ENCODE assay signal across 8 cellular contexts in genomic region chr3:53881691-53882593, GRCh38. TPM values are rescaled to one million over a fixed set of nuclear protein-coding genes. Genes with fewer than 3 reads are reported as not detected.
DNase-seq lines count a peak whose midpoint lies in the region; ATAC-seq and TF ChIP-seq lines count a peak whose summit lies in the region.

A gene with protein sequence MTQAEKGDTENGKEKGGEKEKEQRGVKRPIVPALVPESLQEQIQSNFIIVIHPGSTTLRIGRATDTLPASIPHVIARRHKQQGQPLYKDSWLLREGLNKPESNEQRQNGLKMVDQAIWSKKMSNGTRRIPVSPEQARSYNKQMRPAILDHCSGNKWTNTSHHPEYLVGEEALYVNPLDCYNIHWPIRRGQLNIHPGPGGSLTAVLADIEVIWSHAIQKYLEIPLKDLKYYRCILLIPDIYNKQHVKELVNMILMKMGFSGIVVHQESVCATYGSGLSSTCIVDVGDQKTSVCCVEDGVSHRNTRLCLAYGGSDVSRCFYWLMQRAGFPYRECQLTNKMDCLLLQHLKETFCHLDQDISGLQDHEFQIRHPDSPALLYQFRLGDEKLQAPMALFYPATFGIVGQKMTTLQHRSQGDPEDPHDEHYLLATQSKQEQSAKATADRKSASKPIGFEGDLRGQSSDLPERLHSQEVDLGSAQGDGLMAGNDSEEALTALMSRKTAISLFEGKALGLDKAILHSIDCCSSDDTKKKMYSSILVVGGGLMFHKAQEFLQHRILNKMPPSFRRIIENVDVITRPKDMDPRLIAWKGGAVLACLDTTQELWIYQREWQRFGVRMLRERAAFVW (minus strand): TSS chr3:53882152. CDS start chr3:53882101, 51 bp downstream.

- H3K4me1 ChIP-seq in upper lobe of left lung = peaks cover 9 to 17% (median 13%) of the 10 kb centered on the region in 4 donors

- TF ChIP-seq CTCF in GM12865 (IDR thresholded peaks at IDR 0.05; ENCODE audit: insufficient read depth, low read depth, low read length, missing control alignments) (no peak), upper lobe of left lung (IDR thresholded peaks at IDR 0.05) (peak in 3 of 6 experiments; percentile 29 to 72 (median 51))

- H3K27ac ChIP-seq in upper lobe of left lung = peak within 1 kb of the TSS; percentile 85 to 92 (median 89)

- ATAC-seq in HG02571 (IDR thresholded peaks at IDR 0.05; ENCODE audit: unreplicated experiment) (peak; percentile 71), left cardiac atrium (peak; percentile 97 to 98), upper lobe of left lung (ENCODE audit: low FRiP score in 2 of 2) (peak; percentile 96 to 99)

- H3K9me3 ChIP-seq in upper lobe of left lung = no peaks in the 10 kb centered on the region

- DNase-seq in GM12865 (ENCODE audit: low read depth) (peak; percentile 93), NCI-H1092 (lab: John Stamatoyannopoulos, UW) (peak; percentile 63), T-helper 1 cell (peak; percentile 73 to 85 (median 76)), amniotic epithelial cell (ENCODE audit: low read depth) (peak; percentile 69), left cardiac atrium (peak; percentile 89), posterior vena cava (ENCODE audit: low spot score) (peak; percentile 95), upper lobe of left lung (peak; percentile 90 to 98)

- H3K4me3 ChIP-seq in GM12865 (ENCODE audit: low read depth, low read length) (peak within 1 kb of the TSS; percentile 94), upper lobe of left lung (peak within 1 kb of the TSS; percentile 56 to 89 (median 78))

- H3K27me3 ChIP-seq in upper lobe of left lung = no peaks in the 10 kb centered on the region

- intact Hi-C loops in left cardiac atrium (cut with DNase I) = no loop called here
- intact Hi-C loops in posterior vena cava (cut with DNase I) = no loop called here

- peaks cover 18 to 68% (median 34%) of the 10 kb centered on the region in 4 donors for H3K36me3 ChIP-seq in upper lobe of left lung

- peak in 2 of 4 donors; percentile 66 to 85 for TF ChIP-seq POLR2A in upper lobe of left lung (IDR thresholded peaks at IDR 0.05)

- WGBS in upper lobe of left lung, 2 donors = 1 to 7% methylated on average over 18 to 33 of the region's 65 CpGs

- TF ChIP-seq EP300 in upper lobe of left lung (IDR thresholded peaks at IDR 0.05) = no peak

RNA-seq across cellular contexts. Expression of the gene that starts here (rescaled TPM):
- total RNA-seq in left cardiac atrium (10 to 100 TPM; 28.4 to 30.8 TPM), posterior vena cava (10 to 100 TPM; 20.9 to 22.0 TPM), upper lobe of left lung (10 to 100 TPM; 16.2 to 29.7 (median 20.4) TPM)

Comparison
In these comparisons a context has a peak if more than half of its experiments do, and no peak if none do; other contexts are left out.
1. Peak in every context shown above with its lines: DNase-seq, ATAC-seq, H3K4me3 ChIP-seq and H3K27ac ChIP-seq.